8 cellular contexts compared by ENCODE assay signal in the genomic region with DNA sequence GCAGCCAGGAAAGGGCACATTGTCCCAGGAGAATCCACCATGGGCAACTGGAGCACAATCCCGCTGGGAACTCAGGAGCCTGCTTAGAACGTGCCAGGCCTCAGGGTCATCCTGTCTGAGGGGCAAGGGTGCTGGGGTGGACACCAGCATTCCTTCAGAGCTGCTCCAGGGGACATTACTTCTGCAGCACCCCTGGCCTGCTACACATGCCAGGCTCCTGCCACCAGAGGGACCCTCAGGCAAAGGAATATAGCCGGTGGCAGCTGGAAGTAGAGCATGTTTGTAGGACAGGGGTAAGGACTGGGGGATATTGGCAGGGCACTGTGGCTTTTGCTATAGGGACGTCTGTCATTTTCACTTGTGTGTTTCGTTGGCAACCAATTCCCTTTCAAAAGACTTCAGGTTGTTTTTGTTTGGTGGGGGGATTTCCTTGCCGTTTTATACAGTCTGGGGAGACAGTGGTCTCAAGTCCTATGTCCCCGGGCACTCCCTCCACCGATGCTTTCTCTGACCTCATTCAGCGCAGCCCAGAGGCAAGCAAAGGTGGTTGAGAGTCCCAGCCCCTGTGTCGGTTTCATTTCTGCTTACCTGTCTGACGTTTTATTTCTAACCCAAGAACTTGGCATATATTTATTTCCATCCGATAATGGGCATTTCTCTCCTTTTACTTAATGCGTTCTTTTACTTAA.
DNase-seq lines count a peak whose midpoint lies in the region; ATAC-seq, FAIRE-seq and TF ChIP-seq lines count a peak whose summit lies in the region.

No MANE protein-coding gene starts in this region.

- no peaks in the 10 kb centered on the region for H3K79me2 ChIP-seq in PC-3 (ENCODE audit: low read length)

- H3K4me1 ChIP-seq in PC-3 (ENCODE audit: insufficient read depth, low read length) = no peaks in the 10 kb centered on the region
- H3K4me1 ChIP-seq in kidney (ENCODE audit: control insufficient read depth in 1 of 2, insufficient read depth in 1 of 2, low read depth in 1 of 2, low read length in 2 of 2) = no peaks in the 10 kb centered on the region

- H3K9me2 ChIP-seq in PC-3 (replicated peaks; ENCODE audit: low read length) = no peaks in the 10 kb centered on the region

- H3K27ac ChIP-seq in PC-3 (ENCODE audit: low read length) = no peak overlapping the region
- H3K27ac ChIP-seq in kidney (ENCODE audit: low read depth in 2 of 2, low read length in 2 of 2) = no peak overlapping the region

- peaks cover 0 to 15% of the 10 kb centered on the region in 2 donors for H3K9me3 Mint-ChIP-seq in activated naive CD4-positive, alpha-beta T cell treated with anti-CD3 and anti-CD28 coated beads, Interleukin-2, amount 50 U/mL, for 72 hours

- no peak overlapping the region for H3K27ac Mint-ChIP-seq in activated naive CD4-positive, alpha-beta T cell treated with anti-CD3 and anti-CD28 coated beads, Interleukin-2, amount 50 U/mL, for 72 hours

- no peaks in the 10 kb centered on the region for H3F3A ChIP-seq in PC-3 (ENCODE audit: low read length, unreplicated experiment)

- no peak overlapping the region for H3K4me2 ChIP-seq in PC-3 (ENCODE audit: low read length)

- POLR2A ChIA-PET in PC-3 (lab: Charles Lee; ENCODE audit: unreplicated experiment) = no interaction called here

- H3K4me3 ChIP-seq in PC-3 (ENCODE audit: low read length) = no peak overlapping the region
- H3K4me3 ChIP-seq in kidney (ENCODE audit: low read length in 2 of 2) = no peak overlapping the region

- BruUV-seq in PC-3 (replicated peaks; lab: Mats Ljungman, UMichigan) = no TSS peak

- H3K36me3 Mint-ChIP-seq in activated naive CD4-positive, alpha-beta T cell treated with anti-CD3 and anti-CD28 coated beads, Interleukin-2, amount 50 U/mL, for 72 hours = peaks cover 0 to 15% of the 10 kb centered on the region in 2 donors

- DNase-seq in activated CD4-positive, CD25-positive, alpha-beta regulatory T cell treated with anti-CD3 and anti-CD28 coated beads, Interleukin-2, amount 50 U/mL, for 72 hours = no peak
- peak; percentile 78 for DNase-seq in PC-3
- peak in 1 of 2 donors; percentile 38 for DNase-seq in activated naive CD4-positive, alpha-beta T cell treated with anti-CD3 and anti-CD28 coated beads, Interleukin-2, amount 50 U/mL, for 72 hours (ENCODE audit: low spot score in 2 of 2)
- no peak for DNase-seq in kidney
- DNase-seq in stimulated activated CD8-positive, alpha-beta memory T cell treated with anti-CD3 and anti-CD28 coated beads, Interleukin-4, amount 100 ng/mL, for 48 hours = peak; percentile 53

- no peak overlapping the region for H2AFZ ChIP-seq in PC-3 (ENCODE audit: low read length)

- H3K9me3 ChIP-seq in PC-3 (ENCODE audit: low read length) = no peaks in the 10 kb centered on the region
- H3K9me3 ChIP-seq in kidney (ENCODE audit: control insufficient read depth in 1 of 2, low read length in 2 of 2) = peaks cover 2 to 4% of the 10 kb centered on the region in 2 donors

- H3K36me3 ChIP-seq in PC-3 (ENCODE audit: low read depth, low read length) (no peaks in the 10 kb centered on the region), kidney (ENCODE audit: control insufficient read depth in 1 of 2, insufficient read depth in 2 of 2, low read length in 2 of 2) (no peaks in the 10 kb centered on the region)

- peak; percentile 87 for TF ChIP-seq CTCF in PC-3 (conservative IDR thresholded peaks at IDR 0.05; ENCODE audit: low read depth, low read length)
- peak; percentile 29 for TF ChIP-seq CTCF in kidney (IDR thresholded peaks at IDR 0.05; ENCODE audit: borderline replicate concordance, extremely low read depth, insufficient read depth)

- H3K9ac ChIP-seq in PC-3 (ENCODE audit: low read length) (no peak overlapping the region), kidney (ENCODE audit: low read length in 2 of 2) (no peak overlapping the region)

- CTCF ChIA-PET in PC-3 (lab: Charles Lee) = interaction anchor here (1.0 kb wide), 1 partner anchor 24 kb away, joined by 5 read pairs; no protein-coding TSS in a partner anchor

- intact Hi-C loops in PC-3 (cut with micrococcal nuclease) (loop anchor here (1.0 kb wide), 3 partner anchors 24 to 212 kb away; no protein-coding TSS in a partner anchor), kidney (cut with DNase I) (no loop called here)

- no peaks in the 10 kb centered on the region for H4K20me1 ChIP-seq in PC-3 (ENCODE audit: low read length)

- peak; percentile 43 to 53 for ATAC-seq in activated CD4-positive, CD25-positive, alpha-beta regulatory T cell treated with anti-CD3 and anti-CD28 coated beads, Interleukin-2, amount 50 U/mL, for 24 hours
- ATAC-seq in PC-3 (peak; percentile 99), GM21528 (IDR thresholded peaks at IDR 0.05; ENCODE audit: low FRiP score, unreplicated experiment) (no peak), HG02678 (IDR thresholded peaks at IDR 0.05; ENCODE audit: unreplicated experiment) (no peak)
- peak; percentile 70 to 86 for ATAC-seq in activated naive CD4-positive, alpha-beta T cell treated with anti-CD3 and anti-CD28 coated beads, Interleukin-2, amount 50 U/mL, for 72 hours

- no peaks in the 10 kb centered on the region for H3K27me3 ChIP-seq in PC-3 (ENCODE audit: low read length)

- FAIRE-seq in kidney (lab: Jason Lieb, UNC) = no peak

Comparison
In these comparisons a context has a peak if more than half of its experiments do, and no peak if none do; other contexts are left out.
1. ATAC-seq: peak in activated CD4-positive, CD25-positive, alpha-beta regulatory T cell treated with anti-CD3 and anti-CD28 coated beads, Interleukin-2, amount 50 U/mL, for 24 hours (2 of 2), PC-3 (single experiment) and activated naive CD4-positive, alpha-beta T cell treated with anti-CD3 and anti-CD28 coated beads, Interleukin-2, amount 50 U/mL, for 72 hours (2 of 2); none in GM21528 (single experiment) and HG02678 (single experiment).
2. DNase-seq: peak in PC-3 (single experiment) and stimulated activated CD8-positive, alpha-beta memory T cell treated with anti-CD3 and anti-CD28 coated beads, Interleukin-4, amount 100 ng/mL, for 48 hours (single experiment); none in activated CD4-positive, CD25-positive, alpha-beta regulatory T cell treated with anti-CD3 and anti-CD28 coated beads, Interleukin-2, amount 50 U/mL, for 72 hours (single experiment) and kidney (single experiment).